ENCODE assay signal across 8 cellular contexts in the genomic region with DNA sequence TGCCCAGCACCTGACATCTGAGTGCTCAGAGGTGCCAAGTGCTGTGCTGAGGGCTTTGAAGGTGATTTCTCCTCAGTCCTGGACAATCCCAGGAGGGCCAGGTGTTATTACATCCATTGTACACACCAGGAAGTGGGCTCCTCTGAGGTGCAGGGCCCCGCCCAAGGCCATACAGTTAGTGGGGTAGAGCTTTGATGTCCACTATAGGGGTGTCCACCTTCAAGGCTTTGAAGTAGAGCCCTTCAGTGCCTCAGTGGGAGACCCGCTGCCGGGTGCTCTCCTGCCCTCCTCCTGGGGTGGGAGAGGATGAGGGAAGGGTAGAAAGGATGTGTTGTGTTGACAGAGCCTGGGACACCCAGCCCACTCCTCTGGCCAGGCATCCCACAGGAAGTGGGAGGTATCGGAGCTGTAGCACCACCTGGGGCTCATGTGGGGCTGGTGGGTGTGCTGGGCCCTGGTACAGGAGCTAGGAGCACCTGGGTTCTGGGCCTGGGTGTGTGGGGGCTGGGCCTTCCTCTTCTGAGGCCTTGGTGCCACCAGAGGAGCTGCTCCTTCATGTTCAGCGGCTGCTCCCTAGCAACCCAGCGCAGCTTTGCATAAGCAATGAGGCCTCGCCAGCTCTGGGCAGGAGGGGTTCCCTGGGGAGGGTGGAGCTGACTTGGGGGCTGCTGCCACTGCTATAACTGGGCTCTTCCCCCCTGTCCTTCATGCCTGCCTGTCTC. TPM values are rescaled to one million over a fixed set of nuclear protein-coding genes. Genes with fewer than 3 reads are reported as not detected.
DNase-seq lines count a peak whose midpoint lies in the region; ATAC-seq and TF ChIP-seq lines count a peak whose summit lies in the region.

No MANE protein-coding gene starts in this region.

- ATAC-seq in Right ventricle myocardium inferior (no peak), activated B cell treated with CpG ODN at 0.5 μM for 24 hours (ENCODE audit: low read depth) (peak; percentile 87)

- H3K9me3 ChIP-seq in right atrium auricular region (no peaks in the 10 kb centered on the region), uterus (no peaks in the 10 kb centered on the region)

- peak overlapping the region; percentile 38 for H3K4me3 Mint-ChIP-seq in activated B cell treated with CpG ODN at 0.5 μM for 24 hours
- H3K4me3 Mint-ChIP-seq in immature natural killer cell = peak overlapping the region; percentile 45 to 69 (median 59)

- H3K4me1 Mint-ChIP-seq in activated B cell treated with CpG ODN at 0.5 μM for 24 hours (peaks cover 88% of the 10 kb centered on the region), immature natural killer cell (peaks cover 96 to 99% of the 10 kb centered on the region in 2 donors)

- POLR2A ChIA-PET in activated B cell treated with CpG ODN at 0.5 μM for 24 hours (lab: Charles Lee) = interaction anchor here (0.6 to 2.3 kb wide), 9 partner anchors 8 to 62 kb away, joined by 3 to 18 read pairs (median 5); a partner anchor contains a TSS

- H3K4me1 ChIP-seq in right atrium auricular region = peaks cover 0 to 98% of the 10 kb centered on the region in 2 donors
- peaks cover 39 to 46% of the 10 kb centered on the region in 2 donors for H3K4me1 ChIP-seq in uterus

- CTCF ChIA-PET in activated B cell treated with CpG ODN at 0.5 μM for 24 hours (lab: Charles Lee) = no interaction called here

- H3K27me3 Mint-ChIP-seq in activated B cell treated with CpG ODN at 0.5 μM for 24 hours (no peaks in the 10 kb centered on the region), immature natural killer cell (ENCODE audit: low read depth in 3 of 3) (peaks cover 7 to 10% (median 7%) of the 10 kb centered on the region in 3 donors)

- no peaks in the 10 kb centered on the region for H3K9me3 Mint-ChIP-seq in activated B cell treated with CpG ODN at 0.5 μM for 24 hours
- no peaks in the 10 kb centered on the region for H3K9me3 Mint-ChIP-seq in immature natural killer cell

- H3K36me3 Mint-ChIP-seq in activated B cell treated with CpG ODN at 0.5 μM for 24 hours (ENCODE audit: low read depth) (peaks cover 44% of the 10 kb centered on the region), immature natural killer cell (peaks cover 6 to 13% (median 8%) of the 10 kb centered on the region in 3 donors)

- H3K4me3 ChIP-seq in right atrium auricular region (no peak overlapping the region), uterus (no peak overlapping the region)

- H3K36me3 ChIP-seq in right atrium auricular region = peaks cover 14% of the 10 kb centered on the region
- no peaks in the 10 kb centered on the region for H3K36me3 ChIP-seq in uterus

- intact Hi-C loops in Right ventricle myocardium inferior (cut with DNase I) (no loop called here), activated B cell treated with CpG ODN at 0.5 μM for 24 hours (cut with micrococcal nuclease) (no loop called here), uterus (cut with DNase I; ENCODE audit: low total_unique reads) (no loop called here)

- H3K27me3 ChIP-seq in right atrium auricular region = no peaks in the 10 kb centered on the region
- H3K27me3 ChIP-seq in uterus = no peaks in the 10 kb centered on the region

- TF ChIP-seq POLR2A in uterus (IDR thresholded peaks at IDR 0.05) = no peak

- H3K27ac ChIP-seq in right atrium auricular region = peak overlapping the region; percentile 5 to 43
- peak overlapping the region; percentile 38 to 46 for H3K27ac ChIP-seq in uterus

- no peak for DNase-seq in right atrium auricular region (ENCODE audit: low spot score)
- DNase-seq in Right ventricle myocardium inferior (ENCODE audit: missing footprints) = no peak
- DNase-seq in activated B cell treated with CpG ODN at 0.5 μM for 24 hours = no peak
- DNase-seq in immature natural killer cell = no peak
- DNase-seq in uterus = no peak
- no peak for DNase-seq in RKO (ENCODE audit: low spot score)
- no peak for DNase-seq in activated gamma-delta T cell treated with Interleukin-2 at 50 U/mL for 16 hours
- no peak for DNase-seq in UCSD-AML1 (lab: John Stamatoyannopoulos, UW; ENCODE audit: unreplicated experiment)

- TF ChIP-seq CTCF in right atrium auricular region (IDR thresholded peaks at IDR 0.05) = no peak
- no peak for TF ChIP-seq CTCF in activated B cell treated with CpG ODN at 0.5 μM for 24 hours (IDR thresholded peaks at IDR 0.05)
- no peak for TF ChIP-seq CTCF in uterus (IDR thresholded peaks at IDR 0.05)

- H3K27ac Mint-ChIP-seq in activated B cell treated with CpG ODN at 0.5 μM for 24 hours = peak overlapping the region; percentile 77
- H3K27ac Mint-ChIP-seq in immature natural killer cell = peak overlapping the region; percentile 73 to 87 (median 82)

RNA-seq across cellular contexts. Expression of a gene that starts 7.4 kb away (rescaled TPM):
- total RNA-seq in right atrium auricular region (10 to 100 TPM; 34.2 to 65.4 TPM), Right ventricle myocardium inferior (38.5 TPM), activated B cell treated with CpG ODN at 0.5 μM for 24 hours (117 and 127 TPM in 2 replicates), uterus (100 to 1,000 TPM in 1 of 4 donors, 10 to 100 TPM in 3; 21.2 to 119 (median 58.2) TPM)
- polyA plus RNA-seq in immature natural killer cell = 100 to 1,000 TPM in 1 of 3 donors, 10 to 100 TPM in 2; 94.3 to 171 (median 96.5) TPM

RNA-seq across cellular contexts. Expression of a gene that starts 23.8 kb away (rescaled TPM):
- total RNA-seq in right atrium auricular region (100 to 1,000 TPM; 640 to 985 TPM), Right ventricle myocardium inferior (897 TPM), activated B cell treated with CpG ODN at 0.5 μM for 24 hours (2,652 and 3,293 TPM in 2 replicates), uterus (1,000 to 10,000 TPM; 1,418 to 5,044 (median 2,630) TPM)
- polyA plus RNA-seq in immature natural killer cell = 100 to 1,000 TPM; 285 to 713 (median 532) TPM

RNA-seq across cellular contexts. Expression of a gene that starts 52.2 kb away (rescaled TPM):
- total RNA-seq in right atrium auricular region (1 to 10 TPM; 9.0 to 9.5 TPM), Right ventricle myocardium inferior (9.4 TPM), activated B cell treated with CpG ODN at 0.5 μM for 24 hours (35.6 and 38.3 TPM in 2 replicates), uterus (10 to 100 TPM in 3 of 4 donors, 1 to 10 TPM in 1; 9.1 to 26.2 (median 18.1) TPM)
- 10 to 100 TPM in 1 of 3 donors, 1 to 10 TPM in 2; 4.3 to 11.1 (median 5.2) TPM for polyA plus RNA-seq in immature natural killer cell
